Comparison of ENCODE assay signal across 10 cellular contexts in genomic region chrX:144738246-144738645, GRCh38.
"Had no signal": no experiment of that assay in that cellular context is flagged by ENCODE, and none has a peak within 500 bp of the region (broad histone marks: within the 10 kb centered on the region; RNA-seq: fewer than 3 reads in every experiment).

No MANE protein-coding gene starts in this region.

- H2AFZ ChIP-seq: GM23248, GM23338 had no signal

- H3K9ac ChIP-seq: GM23248 had no signal

- FAIRE-seq: H54 had no signal

- H3K4me1 ChIP-seq: HAP-1 had no signal

- H3K27ac ChIP-seq: GM23248 had no signal

- H3K4me3 ChIP-seq: GM23248, GM23338, HAP-1 had no signal

- H3K9me3 ChIP-seq: HAP-1 had no signal

- DNase-seq: GM23248, GOT3, H7, H9, HCEC 1CT, HFFc6 had no signal

- ATAC-seq: GM23338, HCT116 had no signal

- H3K36me3 ChIP-seq: HAP-1 had no signal

- H3K4me2 ChIP-seq: GM23338 had no signal
